11 cellular contexts compared by ENCODE assay signal in genomic region chr17:77330602-77331081, GRCh38.
DNase-seq lines count a peak whose midpoint lies in the region; ATAC-seq and TF ChIP-seq lines count a peak whose summit lies in the region.
"Had no signal": no experiment of that assay in that cellular context is flagged by ENCODE, and none has a peak within 500 bp of the region (broad histone marks: within the 10 kb centered on the region; RNA-seq: fewer than 3 reads in every experiment).

No MANE protein-coding gene starts in this region.

- H4K20me1 ChIP-seq in BLaER1 treated with 17β-estradiol and CSF1 and Interleukin-3, amounts not matched to agents 10 nM and 100 nM: peaks cover 0 to 84% (median 1%) of the 10 kb centered on the region in 11 experiments; a peak in 10 of 22 replicates

- H3K4me3 Mint-ChIP-seq in WTC11: no peak overlapping the region

- H3K9me3 ChIP-seq in BLaER1 treated with 17β-estradiol and CSF1 and Interleukin-3, amounts not matched to agents 10 nM and 100 nM (replicated peaks in 1 of 11): peaks cover 0 to 19% (median 0%) of the 10 kb centered on the region in 11 experiments; a peak in 7 of 22 replicates
- H3K9me3 ChIP-seq in neutrophil: no peaks in the 10 kb centered on the region
- H3K9me3 ChIP-seq in gastroesophageal sphincter: no peaks in the 10 kb centered on the region

- H3K4me1 ChIP-seq in BLaER1 treated with 17β-estradiol and CSF1 and Interleukin-3, amounts not matched to agents 10 nM and 100 nM: peaks cover 76 to 87% (median 85%) of the 10 kb centered on the region in 10 experiments
- H3K4me1 ChIP-seq in neutrophil (ENCODE audit: control insufficient read depth in 1 of 2, insufficient read depth in 1 of 2, low read depth in 1 of 2, low read length in 1 of 2): peaks cover 40 to 41% of the 10 kb centered on the region in 2 experiments
- H3K4me1 ChIP-seq in gastroesophageal sphincter: peaks cover 0 to 66% (median 11%) of the 10 kb centered on the region in 3 donors

- no peaks in the 10 kb centered on the region; the same call in 1 of the 2 replicates for H3K36me3 Mint-ChIP-seq in WTC11
- H3K36me3 Mint-ChIP-seq: CD8-positive, alpha-beta memory T cell had no signal

- no peak overlapping the region for H3K27ac Mint-ChIP-seq in WTC11

- H3K9ac ChIP-seq in BLaER1 treated with 17β-estradiol and CSF1 and Interleukin-3, amounts not matched to agents 10 nM and 100 nM: peak overlapping the region in 5 of 11 experiments; percentile 6 to 35 (median 26); a peak in 4 of 22 replicates

- H3K27me3 Mint-ChIP-seq in WTC11 (ENCODE audit: low read depth): no peaks in the 10 kb centered on the region
- H3K27me3 Mint-ChIP-seq: activated T-helper 17 cell treated with anti-CD3 and anti-CD28 coated beads, Interleukin-2, amount 50 U/mL, for 72 hours had no signal

- no peak for TF ChIP-seq EP300 in gastroesophageal sphincter (IDR thresholded peaks at IDR 0.05)

- H3K4me2 ChIP-seq in BLaER1 treated with 17β-estradiol and CSF1 and Interleukin-3, amounts not matched to agents 10 nM and 100 nM: peak overlapping the region; percentile 64 to 100 (median 89); a peak in 21 of 22 replicates

- no peak overlapping the region for H3K4me3 ChIP-seq in BLaER1 treated with 17β-estradiol and CSF1 and Interleukin-3, amounts not matched to agents 10 nM and 100 nM
- H3K4me3 ChIP-seq in neutrophil (ENCODE audit: low read depth in 1 of 2, low read length in 1 of 2): no peak overlapping the region
- no peak overlapping the region for H3K4me3 ChIP-seq in gastroesophageal sphincter
- H3K4me3 ChIP-seq: smooth muscle cell had no signal

- DNase-seq in activated CD4-positive, CD25-positive, alpha-beta regulatory T cell treated with anti-CD3 and anti-CD28 coated beads, Interleukin-2, amount 50 U/mL, for 72 hours: peak; percentile 28
- DNase-seq in WTC11 (ENCODE audit: low spot score) (peak; percentile 9), NCI-H187 treated with DMSO at 0.1 percent for 48 hours (lab: John Stamatoyannopoulos, UW) (no peak)

- peaks cover 0 to 11% (median 0%) of the 10 kb centered on the region in 11 experiments; a peak in 2 of 22 replicates for H3K36me3 ChIP-seq in BLaER1 treated with 17β-estradiol and CSF1 and Interleukin-3, amounts not matched to agents 10 nM and 100 nM
- H3K36me3 ChIP-seq in neutrophil: no peaks in the 10 kb centered on the region
- H3K36me3 ChIP-seq in gastroesophageal sphincter: no peaks in the 10 kb centered on the region

- no peak overlapping the region for H3K27ac ChIP-seq in BLaER1 treated with 17β-estradiol and CSF1 and Interleukin-3, amounts not matched to agents 10 nM and 100 nM
- H3K27ac ChIP-seq in neutrophil (peak overlapping the region; percentile 33), gastroesophageal sphincter (peak overlapping the region in 1 of 4 donors; percentile 77)

- no peak for TF ChIP-seq POLR2A in gastroesophageal sphincter (IDR thresholded peaks at IDR 0.05)

- WGBS in gastroesophageal sphincter (ENCODE audit: low coverage in 1 of 2), 2 donors: 100% methylated on average over 1 of the region's 10 CpGs; no CpG with 5 or more reads in 1 of the 2 donors

- POLR2A ChIA-PET in WTC11 (lab: Charles Lee): no interaction called here

- 0 out of 2 replicates have a peak, but pooled peaks cover 11% of the 10 kb centered on the region for H3K9me3 Mint-ChIP-seq in WTC11
- H3K9me3 Mint-ChIP-seq: activated T-helper 17 cell treated with anti-CD3 and anti-CD28 coated beads, Interleukin-2, amount 50 U/mL, for 72 hours; CD8-positive, alpha-beta memory T cell had no signal

- H3K27me3 ChIP-seq in BLaER1 treated with 17β-estradiol and CSF1 and Interleukin-3, amounts not matched to agents 10 nM and 100 nM: peaks cover 0 to 5% (median 0%) of the 10 kb centered on the region in 11 experiments; a peak in 1 of 22 replicates
- H3K27me3 ChIP-seq in neutrophil: no peaks in the 10 kb centered on the region
- H3K27me3 ChIP-seq in gastroesophageal sphincter: no peaks in the 10 kb centered on the region

- H3K4me1 Mint-ChIP-seq in WTC11: peaks cover 25% of the 10 kb centered on the region

- TF ChIP-seq CTCF in WTC11 (IDR thresholded peaks at IDR 0.05) (no peak), neutrophil (IDR thresholded peaks at IDR 0.05) (no peak), gastroesophageal sphincter (IDR thresholded peaks at IDR 0.05) (no peak)

- CTCF ChIA-PET in WTC11 (lab: Charles Lee): interaction anchor here (0.5 to 3.6 kb wide), 11 partner anchors 10 to 173 kb away, joined by 3 to 56 read pairs (median 5); no protein-coding TSS in a partner anchor

- no peak for ATAC-seq in activated CD4-positive, CD25-positive, alpha-beta regulatory T cell treated with anti-CD3 and anti-CD28 coated beads, Interleukin-2, amount 50 U/mL, for 24 hours
- ATAC-seq in WTC11 (no peak), GM19328 (IDR thresholded peaks at IDR 0.05; ENCODE audit: unreplicated experiment) (no peak), gastroesophageal sphincter (no peak)

TF ChIP-seq in WTC11, 78 proteins besides CTCF, POLR2A, EP300 and RAD21:
- TF ChIP-seq SP1 (CRISPR knock-in tag; conservative IDR thresholded peaks at IDR 0.05) (no peak), IRF2 (CRISPR knock-in tag; IDR thresholded peaks at IDR 0.05; ENCODE audit: borderline replicate concordance, low read depth) (no peak), ZMAT4 (CRISPR knock-in tag; IDR thresholded peaks at IDR 0.05) (no peak), ZBTB43 (CRISPR knock-in tag; IDR thresholded peaks at IDR 0.05) (no peak), ERG (CRISPR knock-in tag; IDR thresholded peaks at IDR 0.05) (no peak), GABPB1 (CRISPR knock-in tag; IDR thresholded peaks at IDR 0.05) (no peak)
